ENCODE assay signal across 41 cellular contexts in the genomic region with DNA sequence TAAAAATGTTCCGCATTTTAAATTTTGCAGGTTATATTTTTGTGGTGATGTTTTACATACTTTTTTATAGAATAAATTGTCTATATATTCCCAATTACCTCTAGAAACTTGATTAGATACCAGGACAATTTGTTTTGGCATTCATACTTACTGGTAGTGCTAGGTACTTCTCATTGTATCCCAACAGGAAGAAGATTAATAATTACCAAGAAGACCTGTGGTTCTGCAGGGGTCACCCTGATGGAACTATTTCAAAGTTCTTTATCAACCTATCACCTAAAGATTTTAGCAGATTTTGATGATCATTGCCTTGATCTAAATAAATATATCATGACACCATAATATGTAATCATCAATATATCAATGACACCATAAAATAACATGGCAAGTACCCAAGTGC. TPM values are rescaled to one million over a fixed set of nuclear protein-coding genes. Genes with fewer than 3 reads are reported as not detected.
"Had no signal": no experiment of that assay in that cellular context is flagged by ENCODE, and none has a peak within 500 bp of the region (broad histone marks: within the 10 kb centered on the region; RNA-seq: fewer than 3 reads in every experiment).

No MANE protein-coding gene starts in this region.

- H3K36me3 ChIP-seq: ascending aorta, brain microvascular endothelial cell, breast epithelium, WERI-Rb-1 had no signal

- H3K9me3 ChIP-seq: ascending aorta, body of pancreas, breast epithelium had no signal

- H3K4me3 ChIP-seq: ascending aorta, body of pancreas, breast epithelium had no signal

- H3K9me3 Mint-ChIP-seq: activated CD4-positive, alpha-beta memory T cell treated with anti-CD3 and anti-CD28 coated beads, Interleukin-2, amount 10 ng/mL, durations not matched to agents 7 days and 5 days; activated CD4-positive, alpha-beta T cell treated with anti-CD3 and anti-CD28 coated beads, Interleukin-2, amount 10 ng/mL, durations not matched to agents 7 days and 5 days; activated naive CD4-positive, alpha-beta T cell treated with anti-CD3 and anti-CD28 coated beads, Interleukin-2, amount 10 ng/mL, durations not matched to agents 7 days and 5 days; activated naive CD4-positive, alpha-beta T cell treated with anti-CD3 and anti-CD28 coated beads, Interleukin-2, amount 50 U/mL, for 24 hours; activated naive CD8-positive, alpha-beta T cell treated with anti-CD3 and anti-CD28 coated beads, Interleukin-2, amount 10 ng/mL, durations not matched to agents 7 days and 5 days; activated naive CD8-positive, alpha-beta T cell treated with anti-CD3 and anti-CD28 coated beads, Interleukin-2, amount 50 U/mL, for 24 hours; activated T-cell treated with anti-CD3 and anti-CD28 coated beads, Interleukin-2, amount 50 U/mL, for 24 hours; activated T-helper 2 cell treated with anti-CD3 and anti-CD28 coated beads, Interferon-gamma antibody, Interleukin-2, Interleukin-4, amounts not matched to agents 10 μg/mL and 5 μg/mL and 100 μg/mL, durations not matched to agents 14 hours and 24 hours and 36 hours; T-helper 1 cell treated with Interleukin-12 subunit alpha and Interleukin-12 subunit beta and Interleukin-4 antibody, amounts not matched to agents 30 μg/mL and 1 μg/mL, for 36 hours; T-helper 2 cell treated with Interferon-gamma antibody and Interleukin-4, amounts not matched to agents 5 μg/mL and 100 μg/mL, for 36 hours; WTC11 had no signal

- H3K27me3 Mint-ChIP-seq: activated naive CD4-positive, alpha-beta T cell treated with anti-CD3 and anti-CD28 coated beads, Interleukin-2, amount 50 U/mL, for 24 hours had no signal

- ATAC-seq: activated CD4-positive, alpha-beta T cell treated with anti-CD3 and anti-CD28 coated beads for 36 hours; activated CD4-positive, CD25-positive, alpha-beta regulatory T cell treated with anti-CD3 and anti-CD28 coated beads, Interleukin-2, amount 50 U/mL, for 24 hours; activated CD8-positive, alpha-beta memory T cell treated with anti-CD3 and anti-CD28 coated beads, Interleukin-2, amount 10 ng/mL, durations not matched to agents 7 days and 5 days; activated CD8-positive, alpha-beta T cell treated with anti-CD3 and anti-CD28 coated beads, Interleukin-2, amount 10 ng/mL, durations not matched to agents 7 days and 5 days; activated naive CD8-positive, alpha-beta T cell treated with anti-CD3 and anti-CD28 coated beads, Interleukin-2, amount 50 U/mL, for 24 hours; body of pancreas; WTC11 had no signal

- H3K27me3 ChIP-seq: ascending aorta, body of pancreas, brain microvascular endothelial cell had no signal

- H3K4me1 ChIP-seq: ascending aorta, body of pancreas, breast epithelium had no signal

- H3K4me1 Mint-ChIP-seq: activated CD4-positive, alpha-beta memory T cell treated with anti-CD3 and anti-CD28 coated beads, Interleukin-2, amount 10 ng/mL, durations not matched to agents 7 days and 5 days; activated CD4-positive, alpha-beta T cell treated with anti-CD3 and anti-CD28 coated beads for 36 hours; activated CD4-positive, alpha-beta T cell treated with anti-CD3 and anti-CD28 coated beads, Interleukin-2, amount 10 ng/mL, durations not matched to agents 7 days and 5 days; activated CD8-positive, alpha-beta memory T cell treated with anti-CD3 and anti-CD28 coated beads, Interleukin-2, amount 10 ng/mL, durations not matched to agents 7 days and 5 days; activated naive CD4-positive, alpha-beta T cell treated with anti-CD3 and anti-CD28 coated beads, Interleukin-2, amount 10 ng/mL, durations not matched to agents 7 days and 5 days; activated naive CD4-positive, alpha-beta T cell treated with anti-CD3 and anti-CD28 coated beads, Interleukin-2, amount 50 U/mL, for 24 hours; activated naive CD8-positive, alpha-beta T cell treated with anti-CD3 and anti-CD28 coated beads, Interleukin-2, amount 10 ng/mL, durations not matched to agents 7 days and 5 days; activated naive CD8-positive, alpha-beta T cell treated with anti-CD3 and anti-CD28 coated beads, Interleukin-2, amount 50 U/mL, for 24 hours had no signal

- H3K36me3 Mint-ChIP-seq: activated CD8-positive, alpha-beta memory T cell treated with anti-CD3 and anti-CD28 coated beads, Interleukin-2, amount 10 ng/mL, durations not matched to agents 7 days and 5 days; activated naive CD4-positive, alpha-beta T cell treated with anti-CD3 and anti-CD28 coated beads, Interleukin-2, amount 10 ng/mL, durations not matched to agents 7 days and 5 days; activated naive CD4-positive, alpha-beta T cell treated with anti-CD3 and anti-CD28 coated beads, Interleukin-2, amount 50 U/mL, for 24 hours; activated naive CD8-positive, alpha-beta T cell; activated naive CD8-positive, alpha-beta T cell treated with anti-CD3 and anti-CD28 coated beads, Interleukin-2, amount 10 ng/mL, durations not matched to agents 7 days and 5 days; WTC11 had no signal

- H3K4me3 Mint-ChIP-seq: activated CD4-positive, alpha-beta memory T cell treated with anti-CD3 and anti-CD28 coated beads, Interleukin-2, amount 10 ng/mL, durations not matched to agents 7 days and 5 days; activated CD4-positive, alpha-beta T cell treated with anti-CD3 and anti-CD28 coated beads for 36 hours; activated CD4-positive, alpha-beta T cell treated with anti-CD3 and anti-CD28 coated beads, Interleukin-2, amount 10 ng/mL, durations not matched to agents 7 days and 5 days; activated CD8-positive, alpha-beta memory T cell treated with anti-CD3 and anti-CD28 coated beads, Interleukin-2, amount 10 ng/mL, durations not matched to agents 7 days and 5 days; activated CD8-positive, alpha-beta T cell treated with anti-CD3 and anti-CD28 coated beads, Interleukin-2, amount 10 ng/mL, durations not matched to agents 7 days and 5 days; activated naive CD4-positive, alpha-beta T cell treated with anti-CD3 and anti-CD28 coated beads, Interleukin-2, amount 10 ng/mL, durations not matched to agents 7 days and 5 days; activated naive CD4-positive, alpha-beta T cell treated with anti-CD3 and anti-CD28 coated beads, Interleukin-2, amount 50 U/mL, for 24 hours; activated naive CD8-positive, alpha-beta T cell; activated naive CD8-positive, alpha-beta T cell treated with anti-CD3 and anti-CD28 coated beads, Interleukin-2, amount 10 ng/mL, durations not matched to agents 7 days and 5 days; activated naive CD8-positive, alpha-beta T cell treated with anti-CD3 and anti-CD28 coated beads, Interleukin-2, amount 50 U/mL, for 24 hours; activated T-cell treated with anti-CD3 and anti-CD28 coated beads, Interleukin-2, amount 50 U/mL, for 24 hours; T-helper 1 cell treated with Interleukin-12 subunit alpha and Interleukin-12 subunit beta and Interleukin-4 antibody, amounts not matched to agents 30 μg/mL and 1 μg/mL, for 36 hours; T-helper 2 cell treated with Interferon-gamma antibody and Interleukin-4, amounts not matched to agents 5 μg/mL and 100 μg/mL, for 36 hours; WTC11 had no signal

- FAIRE-seq: TTC549 had no signal

- H3K27ac Mint-ChIP-seq: activated CD4-positive, alpha-beta memory T cell treated with anti-CD3 and anti-CD28 coated beads, Interleukin-2, amount 10 ng/mL, durations not matched to agents 7 days and 5 days; activated CD4-positive, alpha-beta T cell treated with anti-CD3 and anti-CD28 coated beads for 36 hours; activated CD4-positive, alpha-beta T cell treated with anti-CD3 and anti-CD28 coated beads, Interleukin-2, amount 10 ng/mL, durations not matched to agents 7 days and 5 days; activated CD8-positive, alpha-beta memory T cell treated with anti-CD3 and anti-CD28 coated beads, Interleukin-2, amount 10 ng/mL, durations not matched to agents 7 days and 5 days; activated CD8-positive, alpha-beta T cell treated with anti-CD3 and anti-CD28 coated beads, Interleukin-2, amount 10 ng/mL, durations not matched to agents 7 days and 5 days; activated naive CD4-positive, alpha-beta T cell treated with anti-CD3 and anti-CD28 coated beads, Interleukin-2, amount 10 ng/mL, durations not matched to agents 7 days and 5 days; activated naive CD4-positive, alpha-beta T cell treated with anti-CD3 and anti-CD28 coated beads, Interleukin-2, amount 50 U/mL, for 24 hours; activated naive CD8-positive, alpha-beta T cell; activated naive CD8-positive, alpha-beta T cell treated with anti-CD3 and anti-CD28 coated beads, Interleukin-2, amount 10 ng/mL, durations not matched to agents 7 days and 5 days; activated naive CD8-positive, alpha-beta T cell treated with anti-CD3 and anti-CD28 coated beads, Interleukin-2, amount 50 U/mL, for 24 hours; activated T-cell treated with anti-CD3 and anti-CD28 coated beads, Interleukin-2, amount 50 U/mL, for 24 hours; activated T-helper 2 cell treated with anti-CD3 and anti-CD28 coated beads, Interferon-gamma antibody, Interleukin-2, Interleukin-4, amounts not matched to agents 10 μg/mL and 5 μg/mL and 100 μg/mL, durations not matched to agents 14 hours and 24 hours and 36 hours; T-helper 1 cell treated with Interleukin-12 subunit alpha and Interleukin-12 subunit beta and Interleukin-4 antibody, amounts not matched to agents 30 μg/mL and 1 μg/mL, for 36 hours; T-helper 2 cell treated with Interferon-gamma antibody and Interleukin-4, amounts not matched to agents 5 μg/mL and 100 μg/mL, for 36 hours; WTC11 had no signal

- DNase-seq: activated CD4-positive, alpha-beta memory T cell treated with anti-CD3 and anti-CD28 coated beads, Interleukin-2, amount 10 ng/mL, durations not matched to agents 7 days and 5 days; activated CD4-positive, alpha-beta T cell treated with anti-CD3 and anti-CD28 coated beads for 1 hour; activated CD4-positive, alpha-beta T cell treated with anti-CD3 and anti-CD28 coated beads for 36 hours; activated CD4-positive, alpha-beta T cell treated with anti-CD3 and anti-CD28 coated beads for 48 hours; activated CD4-positive, alpha-beta T cell treated with anti-CD3 and anti-CD28 coated beads, Interleukin-2, amount 10 ng/mL, durations not matched to agents 7 days and 5 days; activated CD4-positive, alpha-beta T cell treated with anti-CD3 and anti-CD28 coated beads, Interleukin-2, amount 50 U/mL, for 48 hours; activated CD4-positive, CD25-positive, alpha-beta regulatory T cell; activated CD8-positive, alpha-beta memory T cell treated with anti-CD3 and anti-CD28 coated beads for 24 hours; activated CD8-positive, alpha-beta memory T cell treated with anti-CD3 and anti-CD28 coated beads, Interleukin-2, amount 10 ng/mL, durations not matched to agents 7 days and 5 days; activated CD8-positive, alpha-beta memory T cell treated with anti-CD3 and anti-CD28 coated beads, Interleukin-2, amount 50 U/mL, for 48 hours; activated CD8-positive, alpha-beta T cell treated with anti-CD3 and anti-CD28 coated beads, Interleukin-2, amount 10 ng/mL, durations not matched to agents 7 days and 5 days; activated effector memory CD4-positive, alpha-beta T cell treated with Interleukin-2 at 50 U/mL for 16 hours; activated gamma-delta T cell; activated naive CD4-positive, alpha-beta T cell treated with anti-CD3 and anti-CD28 coated beads, Interleukin-2, amount 10 ng/mL, durations not matched to agents 7 days and 5 days; activated naive CD4-positive, alpha-beta T cell treated with Interleukin-2 at 50 U/mL for 16 hours; activated naive CD8-positive, alpha-beta T cell treated with anti-CD3 and anti-CD28 coated beads, Interleukin-2, amount 10 ng/mL, durations not matched to agents 7 days and 5 days; activated naive CD8-positive, alpha-beta T cell treated with anti-CD3 and anti-CD28 coated beads, Interleukin-2, amount 50 U/mL, for 24 hours; activated T-cell treated with anti-CD3 and anti-CD28 coated beads, Interleukin-2, amount 50 U/mL, for 24 hours; activated T-cell treated with anti-CD3 and anti-CD28 coated beads, Interleukin-2, amount 50 U/mL, for 48 hours; amygdala; anterior cingulate cortex; body of pancreas; brain microvascular endothelial cell; central memory CD4-positive, alpha-beta T cell; SW 1271; T-helper 1 cell; T-helper 2 cell; T-helper 9 cell; WERI-Rb-1 had no signal

- H3K27ac ChIP-seq: ascending aorta, body of pancreas, brain microvascular endothelial cell, breast epithelium, WERI-Rb-1 had no signal

RNA-seq across cellular contexts. Expression of a gene that starts 22.5 kb away (rescaled TPM):
- total RNA-seq: activated CD4-positive, alpha-beta memory T cell treated with anti-CD3 and anti-CD28 coated beads, Interleukin-2, amount 10 ng/mL, durations not matched to agents 7 days and 5 days; activated CD4-positive, alpha-beta T cell treated with anti-CD3 and anti-CD28 coated beads for 36 hours; activated CD4-positive, alpha-beta T cell treated with anti-CD3 and anti-CD28 coated beads, Interleukin-2, amount 10 ng/mL, durations not matched to agents 7 days and 5 days; activated CD8-positive, alpha-beta memory T cell treated with anti-CD3 and anti-CD28 coated beads, Interleukin-2, amount 10 ng/mL, durations not matched to agents 7 days and 5 days; activated CD8-positive, alpha-beta T cell treated with anti-CD3 and anti-CD28 coated beads, Interleukin-2, amount 10 ng/mL, durations not matched to agents 7 days and 5 days; activated naive CD8-positive, alpha-beta T cell treated with anti-CD3 and anti-CD28 coated beads, Interleukin-2, amount 10 ng/mL, durations not matched to agents 7 days and 5 days; activated T-helper 2 cell treated with anti-CD3 and anti-CD28 coated beads, Interferon-gamma antibody, Interleukin-2, Interleukin-4, amounts not matched to agents 10 μg/mL and 5 μg/mL and 100 μg/mL, durations not matched to agents 14 hours and 24 hours and 36 hours; ascending aorta; body of pancreas; breast epithelium; cardiac septum; WTC11 had no signal
- polyA plus RNA-seq: adipose tissue had no signal
